2 cellular contexts compared by ENCODE assay signal in genomic region chr11:57481915-57482781, GRCh38.
TF ChIP-seq lines count a peak whose summit lies in the region.

No MANE protein-coding gene starts in this region.

TF ChIP-seq in SK-N-SH, 30 proteins besides CTCF, POLR2A, EP300 and RAD21 (continued from another document):
- TF ChIP-seq IRF3 (IDR thresholded peaks at IDR 0.05; ENCODE audit: low read depth, low read length) = no peak
- no peak for TF ChIP-seq FOXM1 (IDR thresholded peaks at IDR 0.05; ENCODE audit: low read depth)
- TF ChIP-seq CHD2 (IDR thresholded peaks at IDR 0.05; ENCODE audit: low read length, partially characterized antibody) = no peak
- TF ChIP-seq JUND (IDR thresholded peaks at IDR 0.05) = no peak
- TF ChIP-seq, protein P1, sequence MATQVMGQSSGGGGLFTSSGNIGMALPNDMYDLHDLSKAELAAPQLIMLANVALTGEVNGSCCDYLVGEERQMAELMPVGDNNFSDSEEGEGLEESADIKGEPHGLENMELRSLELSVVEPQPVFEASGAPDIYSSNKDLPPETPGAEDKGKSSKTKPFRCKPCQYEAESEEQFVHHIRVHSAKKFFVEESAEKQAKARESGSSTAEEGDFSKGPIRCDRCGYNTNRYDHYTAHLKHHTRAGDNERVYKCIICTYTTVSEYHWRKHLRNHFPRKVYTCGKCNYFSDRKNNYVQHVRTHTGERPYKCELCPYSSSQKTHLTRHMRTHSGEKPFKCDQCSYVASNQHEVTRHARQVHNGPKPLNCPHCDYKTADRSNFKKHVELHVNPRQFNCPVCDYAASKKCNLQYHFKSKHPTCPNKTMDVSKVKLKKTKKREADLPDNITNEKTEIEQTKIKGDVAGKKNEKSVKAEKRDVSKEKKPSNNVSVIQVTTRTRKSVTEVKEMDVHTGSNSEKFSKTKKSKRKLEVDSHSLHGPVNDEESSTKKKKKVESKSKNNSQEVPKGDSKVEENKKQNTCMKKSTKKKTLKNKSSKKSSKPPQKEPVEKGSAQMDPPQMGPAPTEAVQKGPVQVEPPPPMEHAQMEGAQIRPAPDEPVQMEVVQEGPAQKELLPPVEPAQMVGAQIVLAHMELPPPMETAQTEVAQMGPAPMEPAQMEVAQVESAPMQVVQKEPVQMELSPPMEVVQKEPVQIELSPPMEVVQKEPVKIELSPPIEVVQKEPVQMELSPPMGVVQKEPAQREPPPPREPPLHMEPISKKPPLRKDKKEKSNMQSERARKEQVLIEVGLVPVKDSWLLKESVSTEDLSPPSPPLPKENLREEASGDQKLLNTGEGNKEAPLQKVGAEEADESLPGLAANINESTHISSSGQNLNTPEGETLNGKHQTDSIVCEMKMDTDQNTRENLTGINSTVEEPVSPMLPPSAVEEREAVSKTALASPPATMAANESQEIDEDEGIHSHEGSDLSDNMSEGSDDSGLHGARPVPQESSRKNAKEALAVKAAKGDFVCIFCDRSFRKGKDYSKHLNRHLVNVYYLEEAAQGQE (IDR thresholded peaks at IDR 0.05; ENCODE audit: low read depth, low read length) = no peak
- no peak for TF ChIP-seq RXRA (IDR thresholded peaks at IDR 0.05; ENCODE audit: borderline replicate concordance, low read depth)

TF ChIP-seq in SK-N-SH treated with all-trans-retinoic acid at 6 μM for 48 hours, 23 proteins besides CTCF, POLR2A, EP300 and RAD21 (continued from another document):
- TF ChIP-seq PATZ1 (CRISPR knock-in tag; IDR thresholded peaks at IDR 0.05; ENCODE audit: borderline replicate concordance) (no peak), TSHZ2 (CRISPR knock-in tag; IDR thresholded peaks at IDR 0.05) (no peak), TOX (CRISPR knock-in tag; IDR thresholded peaks at IDR 0.05; ENCODE audit: borderline replicate concordance) (no peak), RARB (CRISPR knock-in tag; IDR thresholded peaks at IDR 0.05) (no peak), ZC3H10 (CRISPR knock-in tag; IDR thresholded peaks at IDR 0.05) (no peak), SNAI2 (CRISPR knock-in tag; IDR thresholded peaks at IDR 0.05) (no peak), ISL1 (CRISPR knock-in tag; IDR thresholded peaks at IDR 0.05) (no peak), ZNF565 (CRISPR knock-in tag; conservative IDR thresholded peaks at IDR 0.05; ENCODE audit: low read depth) (no peak), CSDC2 (CRISPR knock-in tag; IDR thresholded peaks at IDR 0.05) (no peak), OSR1 (CRISPR knock-in tag; IDR thresholded peaks at IDR 0.05) (no peak), TCF4 (CRISPR knock-in tag; IDR thresholded peaks at IDR 0.05; ENCODE audit: borderline replicate concordance) (no peak)
- TF ChIP-seq, protein P2, sequence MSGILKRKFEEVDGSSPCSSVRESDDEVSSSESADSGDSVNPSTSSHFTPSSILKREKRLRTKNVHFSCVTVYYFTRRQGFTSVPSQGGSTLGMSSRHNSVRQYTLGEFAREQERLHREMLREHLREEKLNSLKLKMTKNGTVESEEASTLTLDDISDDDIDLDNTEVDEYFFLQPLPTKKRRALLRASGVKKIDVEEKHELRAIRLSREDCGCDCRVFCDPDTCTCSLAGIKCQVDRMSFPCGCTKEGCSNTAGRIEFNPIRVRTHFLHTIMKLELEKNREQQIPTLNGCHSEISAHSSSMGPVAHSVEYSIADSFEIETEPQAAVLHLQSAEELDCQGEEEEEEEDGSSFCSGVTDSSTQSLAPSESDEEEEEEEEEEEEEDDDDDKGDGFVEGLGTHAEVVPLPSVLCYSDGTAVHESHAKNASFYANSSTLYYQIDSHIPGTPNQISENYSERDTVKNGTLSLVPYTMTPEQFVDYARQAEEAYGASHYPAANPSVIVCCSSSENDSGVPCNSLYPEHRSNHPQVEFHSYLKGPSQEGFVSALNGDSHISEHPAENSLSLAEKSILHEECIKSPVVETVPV (CRISPR knock-in tag; IDR thresholded peaks at IDR 0.05) = no peak
